In genomic region chr6:17923401-17923863, GRCh38 we compare ENCODE assay signal across 18 cellular contexts.
A peak's percentile ranks its signal among the peaks of the same experiment; 100 is the strongest.
DNase-seq lines count a peak whose midpoint lies in the region; ATAC-seq, FAIRE-seq and TF ChIP-seq lines count a peak whose summit lies in the region.
"Had no signal": no experiment of that assay in that cellular context is flagged by ENCODE, and none has a peak within 500 bp of the region (broad histone marks: within the 10 kb centered on the region; RNA-seq: fewer than 3 reads in every experiment).

No MANE protein-coding gene starts in this region.

- ATAC-seq in HepG2 (no peak), GM21381 (IDR thresholded peaks at IDR 0.05; ENCODE audit: unreplicated experiment) (no peak)
- ATAC-seq: activated CD8-positive, alpha-beta T cell treated with anti-CD3 and anti-CD28 coated beads for 36 hours had no signal

- WGBS in liver, result 79% methylated on average over 4 of the region's 4 CpGs
- 97% methylated on average over 4 of the region's 4 CpGs for WGBS in HepG2 (ENCODE audit: low lambda C conversion rate)
- WGBS in mesenchymal stem cell, result 6% methylated on average over 1 of the region's 4 CpGs

- no peak overlapping the region for H2BK120ac ChIP-seq in mesenchymal stem cell (ENCODE audit: low read depth, low read length)

- no peak for TF ChIP-seq CTCF in liver (IDR thresholded peaks at IDR 0.05; ENCODE audit: low read depth, low read length, missing input control)
- no peak for TF ChIP-seq CTCF in HepG2 (CRISPR knock-in tag; IDR thresholded peaks at IDR 0.05)
- no peak for TF ChIP-seq CTCF in coronary artery (IDR thresholded peaks at IDR 0.05)

- no peak overlapping the region for H3K4ac ChIP-seq in mesenchymal stem cell (ENCODE audit: low read depth in 1 of 2, low read length in 2 of 2)

- no peak overlapping the region for H3K18ac ChIP-seq in mesenchymal stem cell (ENCODE audit: low read depth in 1 of 2, low read length in 2 of 2)

- H2AK5ac ChIP-seq in mesenchymal stem cell (ENCODE audit: low read length, severe bottlenecking), result no peak overlapping the region

- no peak overlapping the region for H2AFZ ChIP-seq in HepG2 (ENCODE audit: low read length)
- H2AFZ ChIP-seq in mesenchymal stem cell (ENCODE audit: low read depth, low read length), result no peak overlapping the region

- no peak overlapping the region for H3K27ac ChIP-seq in liver (ENCODE audit: low read depth in 1 of 2, low read length in 2 of 2)
- H3K27ac ChIP-seq in HepG2 (ENCODE audit: extremely low read length, insufficient read depth, low read length), result no peak overlapping the region
- H3K27ac ChIP-seq in coronary artery, result peak overlapping the region; percentile 8 to 59
- no peak overlapping the region for H3K27ac ChIP-seq in mesenchymal stem cell (ENCODE audit: low read length, poor library complexity, severe bottlenecking)

- H3K4me1 ChIP-seq in liver (ENCODE audit: control insufficient read depth in 4 of 4, insufficient read depth in 4 of 4, low read length in 3 of 4), result peaks cover 0 to 3% (median 0%) of the 10 kb centered on the region in 4 donors
- peaks cover 7% of the 10 kb centered on the region for H3K4me1 ChIP-seq in HepG2 (ENCODE audit: insufficient read depth, low read length)
- peaks cover 5% of the 10 kb centered on the region for H3K4me1 ChIP-seq in mesenchymal stem cell (ENCODE audit: control insufficient read depth, insufficient read depth, low read depth, low read length)

- H4K91ac ChIP-seq in mesenchymal stem cell (ENCODE audit: low read length), result no peak overlapping the region

- peaks cover 1% of the 10 kb centered on the region for H3K79me2 ChIP-seq in HepG2 (ENCODE audit: insufficient read depth, low read length)

- H3K36me3 ChIP-seq in liver (ENCODE audit: control insufficient read depth in 4 of 4, insufficient read depth in 3 of 4, low read depth in 1 of 4, low read length in 3 of 4) (no peaks in the 10 kb centered on the region), HepG2 (replicated peaks in 1 of 2; ENCODE audit: control insufficient read depth in 1 of 2, insufficient read depth in 2 of 2, low read length in 2 of 2) (no peaks in the 10 kb centered on the region), mesenchymal stem cell (ENCODE audit: control insufficient read depth in 1 of 2, insufficient read depth in 2 of 2, low read depth in 1 of 2, low read length in 2 of 2) (peaks cover 2 to 6% of the 10 kb centered on the region in 2 experiments)

- H3K9ac ChIP-seq in liver (ENCODE audit: low read depth in 1 of 2, low read length in 2 of 2) (no peak overlapping the region), HepG2 (ENCODE audit: insufficient read depth, low read depth, low read length) (no peak overlapping the region), mesenchymal stem cell (ENCODE audit: low read length) (peak overlapping the region; percentile 72)

- H2BK12ac ChIP-seq in mesenchymal stem cell (ENCODE audit: low read length in 2 of 2), result no peak overlapping the region

- H3K4me2 ChIP-seq in HepG2 (ENCODE audit: low read depth, low read length) (no peak overlapping the region), mesenchymal stem cell (ENCODE audit: low read length, poor library complexity, severe bottlenecking) (no peak overlapping the region)

- H3K9me3 ChIP-seq in liver (ENCODE audit: control insufficient read depth in 4 of 4, low read length in 3 of 4) (no peaks in the 10 kb centered on the region), HepG2 (ENCODE audit: low read length) (no peaks in the 10 kb centered on the region), mesenchymal stem cell (ENCODE audit: control insufficient read depth, low read length) (no peaks in the 10 kb centered on the region)

- no peak for TF ChIP-seq POLR2A in HepG2 (IDR thresholded peaks at IDR 0.05; ENCODE audit: insufficient read depth in 1 of 2, low read depth in 2 of 2, low read length in 2 of 2)

- CTCF ChIA-PET in HepG2 (lab: Yijun Ruan, JAX; ENCODE audit: low intra/inter-chr PET ratio, low total read pairs), result no interaction called here

- POLR2A ChIA-PET in HepG2 (lab: Yijun Ruan, JAX), result no interaction called here

- no TSS peak for BruUV-seq in HepG2 (replicated peaks; lab: Mats Ljungman, UMichigan)

- H4K8ac ChIP-seq in mesenchymal stem cell (ENCODE audit: low read length), result no peak overlapping the region

- H3K23ac ChIP-seq in mesenchymal stem cell (ENCODE audit: low read length in 2 of 2), result no peak overlapping the region

- peaks cover 27% of the 10 kb centered on the region for H3K79me1 ChIP-seq in mesenchymal stem cell (replicated peaks; ENCODE audit: low read length, poor library complexity, severe bottlenecking)

- no peak overlapping the region for H2BK15ac ChIP-seq in mesenchymal stem cell (ENCODE audit: low read depth, poor library complexity, severe bottlenecking)

- H2BK5ac ChIP-seq in mesenchymal stem cell (ENCODE audit: low read depth, low read length, poor library complexity, severe bottlenecking), result no peak overlapping the region

- H4K20me1 ChIP-seq in HepG2 (ENCODE audit: insufficient read depth, low read length), result no peaks in the 10 kb centered on the region

- intact Hi-C loops in HepG2 (cut with micrococcal nuclease; ENCODE audit: unreplicated experiment), result no loop called here

- no peak overlapping the region for H3K14ac ChIP-seq in mesenchymal stem cell (ENCODE audit: low read length in 2 of 2)

- in situ Hi-C loops in HepG2 (cut with HindIII; ENCODE audit: extremely low pct_ligation_motif_present, low pct_unique_long_range_greater_than_20kb), result no loop called here

- no peak for FAIRE-seq in HepG2 (lab: Jason Lieb, UNC)
- FAIRE-seq: RCC 7860, urothelium cell line had no signal

- H3K27me3 ChIP-seq in liver (ENCODE audit: control insufficient read depth in 4 of 4, insufficient read depth in 4 of 4, low read length in 3 of 4), result no peaks in the 10 kb centered on the region
- H3K27me3 ChIP-seq in HepG2 (ENCODE audit: control insufficient read depth in 1 of 2, insufficient read depth in 2 of 2, low read length in 2 of 2), result no peaks in the 10 kb centered on the region
- H3K27me3 ChIP-seq in mesenchymal stem cell (ENCODE audit: control insufficient read depth in 1 of 2, insufficient read depth in 1 of 2, low read length in 2 of 2), result no peaks in the 10 kb centered on the region

- DNase-seq in HepG2 (ENCODE audit: low spot score) (no peak), coronary artery (ENCODE audit: low spot score) (no peak), mesenchymal stem cell (no peak), H4 (ENCODE audit: low spot score) (no peak), OCI-M1 (lab: John Stamatoyannopoulos, UW) (no peak)
- DNase-seq in activated CD8-positive, alpha-beta memory T cell treated with anti-CD3 and anti-CD28 coated beads for 24 hours, result no peak
- DNase-seq: activated CD8-positive, alpha-beta T cell treated with anti-CD3 and anti-CD28 coated beads for 36 hours; activated naive CD8-positive, alpha-beta T cell treated with anti-CD3 and anti-CD28 coated beads, Interleukin-2, amount 10 ng/mL, durations not matched to agents 7 days and 5 days; CD8-positive, alpha-beta memory T cell; cerebellar nuclear complex; glutamatergic neuron; islet precursor cell; NCI-H1105 treated with DMSO at 0.1 percent for 48 hours; NCI-H2171 had no signal

- no peak for TF ChIP-seq EP300 in HepG2 (IDR thresholded peaks at IDR 0.05; ENCODE audit: low read depth in 2 of 2, low read length in 2 of 2)
- TF ChIP-seq EP300 in HepG2 (CRISPR knock-in tag; IDR thresholded peaks at IDR 0.05; ENCODE audit: borderline replicate concordance), result no peak

- H3K4me3 ChIP-seq in liver (ENCODE audit: low read depth in 1 of 3, low read length in 3 of 3) (no peak overlapping the region), HepG2 (replicated peaks in 1 of 3; ENCODE audit: insufficient read depth in 1 of 3, low read depth in 2 of 3, low read length in 3 of 3) (no peak overlapping the region), coronary artery (no peak overlapping the region), mesenchymal stem cell (ENCODE audit: insufficient read depth in 1 of 2, low read depth in 1 of 2, low read length in 2 of 2) (no peak overlapping the region)

- TF ChIP-seq RAD21 in liver (IDR thresholded peaks at IDR 0.05), result no peak
- no peak for TF ChIP-seq RAD21 in HepG2 (CRISPR knock-in tag; IDR thresholded peaks at IDR 0.05)

TF ChIP-seq in liver, 16 proteins besides CTCF, POLR2A, EP300 and RAD21:
- TF ChIP-seq RXRA (IDR thresholded peaks at IDR 0.05), result no peak
- peak; percentile 31 for TF ChIP-seq NR2F2 (IDR thresholded peaks at IDR 0.05)

TF ChIP-seq in HepG2, 621 proteins besides CTCF, POLR2A, EP300 and RAD21:
- TF ChIP-seq ZNF556 (CRISPR knock-in tag; IDR thresholded peaks at IDR 0.05; ENCODE audit: borderline replicate concordance), result no peak
- no peak for TF ChIP-seq KAT7 (CRISPR knock-in tag; IDR thresholded peaks at IDR 0.05; ENCODE audit: borderline replicate concordance)
- TF ChIP-seq CENPBD1 (CRISPR knock-in tag; IDR thresholded peaks at IDR 0.05; ENCODE audit: borderline replicate concordance, low read depth), result no peak
- TF ChIP-seq SP1 (IDR thresholded peaks at IDR 0.05), result no peak
- TF ChIP-seq SP1 (CRISPR knock-in tag; IDR thresholded peaks at IDR 0.05), result no peak
- no peak for TF ChIP-seq TRIM22 (IDR thresholded peaks at IDR 0.05)
- no peak for TF ChIP-seq DNMT1 (CRISPR knock-in tag; IDR thresholded peaks at IDR 0.05)
- TF ChIP-seq ZNF331 (CRISPR knock-in tag; IDR thresholded peaks at IDR 0.05), result no peak
- TF ChIP-seq SIX1 (CRISPR knock-in tag; IDR thresholded peaks at IDR 0.05; ENCODE audit: borderline replicate concordance), result no peak

Comparison
In these comparisons a context has a peak if more than half of its experiments do, and no peak if none do; other contexts are left out.
1. H3K27ac ChIP-seq: peak in coronary artery (2 of 2); none in liver (0 of 2), HepG2 (single experiment) and mesenchymal stem cell (single experiment).